In the genomic region with DNA sequence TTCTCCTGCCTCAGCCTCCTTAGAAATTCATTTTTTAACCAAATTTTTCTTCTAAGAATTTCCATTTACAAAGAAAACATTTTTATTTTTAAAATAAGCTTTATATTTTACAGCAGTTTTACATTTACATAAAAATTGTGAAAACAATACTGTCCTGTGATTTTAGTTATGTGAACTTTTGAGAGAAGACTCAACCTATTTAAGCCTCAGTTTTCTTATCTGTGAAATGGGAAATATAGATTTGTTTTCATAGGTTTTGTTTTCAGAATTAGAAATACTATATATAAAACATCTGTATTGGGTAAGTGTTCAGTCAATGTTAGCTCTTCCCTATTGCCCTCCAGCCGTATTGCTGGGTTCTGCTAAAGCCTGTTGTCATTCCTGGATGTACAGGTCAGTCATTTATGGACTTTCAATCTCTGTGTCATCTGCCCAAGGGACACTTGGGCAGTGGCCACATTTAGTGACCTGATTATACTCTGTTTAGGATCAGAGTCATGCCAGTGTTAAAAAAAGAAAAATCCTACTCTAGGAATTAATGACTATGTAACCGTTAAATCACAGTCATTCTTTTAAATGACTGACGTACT, we compare ENCODE assay signal across 21 cellular contexts. TPM values are rescaled to one million over a fixed set of nuclear protein-coding genes. Genes with fewer than 3 reads are reported as not detected.
DNase-seq lines count a peak whose midpoint lies in the region; ATAC-seq, FAIRE-seq and TF ChIP-seq lines count a peak whose summit lies in the region.
"Had no signal": no experiment of that assay in that cellular context is flagged by ENCODE, and none has a peak within 500 bp of the region (broad histone marks: within the 10 kb centered on the region; RNA-seq: fewer than 3 reads in every experiment).

No MANE protein-coding gene starts in this region.

- in situ Hi-C loops in K562 (cut with MboI), result no loop called here

- TF ChIP-seq POLR2A in K562 (conservative IDR thresholded peaks at IDR 0.05) (no peak), vagina (IDR thresholded peaks at IDR 0.05) (no peak)

- H3K79me2 ChIP-seq in OCI-LY3 (ENCODE audit: low read length) (no peaks in the 10 kb centered on the region), K562 (ENCODE audit: control insufficient read depth, insufficient read depth, low read length) (no peaks in the 10 kb centered on the region)

- no peak for ATAC-seq in K562
- no peak for ATAC-seq in GM19324 (IDR thresholded peaks at IDR 0.05; ENCODE audit: low FRiP score, unreplicated experiment)
- ATAC-seq: GM23338 had no signal

- 3% methylated on average over 3 of the region's 3 CpGs for WGBS in K562 (ENCODE audit: insufficient coverage, low coverage, missing lambda C conversion rate)
- 18% methylated on average over 3 of the region's 3 CpGs for WGBS in liver

- peak overlapping the region; percentile 35; the same call in 1 of the 2 replicates for H3K4me3 ChIP-seq in OCI-LY3 (ENCODE audit: low read length)
- no peak overlapping the region for H3K4me3 ChIP-seq in K562
- H3K4me3 ChIP-seq in liver (ENCODE audit: low read depth in 1 of 3, low read length in 3 of 3), result no peak overlapping the region
- H3K4me3 ChIP-seq in foreskin fibroblast (ENCODE audit: low read depth in 1 of 2, low read length in 2 of 2), result no peak overlapping the region
- no peak overlapping the region for H3K4me3 ChIP-seq in vagina
- H3K4me3 ChIP-seq: GM23338, HAP-1, MG63 had no signal

- H3K27ac ChIP-seq in OCI-LY3 (ENCODE audit: low read length) (no peak overlapping the region), K562 (ENCODE audit: extremely low read depth, low read depth, low read length) (no peak overlapping the region), liver (ENCODE audit: low read depth in 1 of 2, low read length in 2 of 2) (peak overlapping the region; percentile 36 to 72), vagina (no peak overlapping the region)

- H3K27me3 ChIP-seq in OCI-LY3 (ENCODE audit: low read depth, low read length) (no peaks in the 10 kb centered on the region), K562 (ENCODE audit: control insufficient read depth in 2 of 2, insufficient read depth in 2 of 2, low read length in 2 of 2) (no peaks in the 10 kb centered on the region), liver (ENCODE audit: control insufficient read depth in 4 of 4, insufficient read depth in 4 of 4, low read length in 3 of 4) (no peaks in the 10 kb centered on the region), vagina (no peaks in the 10 kb centered on the region)
- H3K27me3 ChIP-seq: MG63 had no signal

- TF ChIP-seq RAD21 in K562 (CRISPR knock-in tag; conservative IDR thresholded peaks at IDR 0.05 in 1 of 2, IDR thresholded peaks at IDR 0.05 in 1 of 2), result no peak
- peak; percentile 63 to 64 for TF ChIP-seq RAD21 in liver (IDR thresholded peaks at IDR 0.05)

- H4K20me1 ChIP-seq in OCI-LY3 (ENCODE audit: insufficient read depth, low read length), result no peaks in the 10 kb centered on the region
- no peaks in the 10 kb centered on the region for H4K20me1 ChIP-seq in K562 (replicated peaks; ENCODE audit: control insufficient read depth, insufficient read depth, low read length)

- H3K4me2 ChIP-seq in OCI-LY3 (ENCODE audit: low read length) (peak overlapping the region; percentile 38), K562 (ENCODE audit: insufficient read depth, low read length) (no peak overlapping the region)
- H3K4me2 ChIP-seq: GM23338 had no signal

- peaks cover 38% of the 10 kb centered on the region for H3K4me1 ChIP-seq in OCI-LY3 (ENCODE audit: low read length)
- H3K4me1 ChIP-seq in K562 (replicated peaks in 1 of 2; ENCODE audit: control insufficient read depth in 2 of 2, insufficient read depth in 2 of 2, low read length in 2 of 2), result peaks cover 0 to 12% of the 10 kb centered on the region in 2 experiments; a peak in 4 of 5 replicates
- peaks cover 0 to 5% (median 2%) of the 10 kb centered on the region in 4 donors for H3K4me1 ChIP-seq in liver (ENCODE audit: control insufficient read depth in 4 of 4, insufficient read depth in 4 of 4, low read length in 3 of 4)
- no peaks in the 10 kb centered on the region for H3K4me1 ChIP-seq in vagina

- POLR2A ChIA-PET in K562 (lab: Yijun Ruan, JAX), result interaction anchor here (0.6 to 1.2 kb wide), 2 partner anchors 9 to 50 kb away, joined by 3 read pairs; no protein-coding TSS in a partner anchor

- TF ChIP-seq CTCF in OCI-LY3 (IDR thresholded peaks at IDR 0.05; ENCODE audit: low read depth, low read length) (no peak), K562 (IDR thresholded peaks at IDR 0.05 in 2 of 3, conservative IDR thresholded peaks at IDR 0.05 in 1 of 3; ENCODE audit: insufficient read depth in 2 of 3, low read depth in 1 of 3, low read length in 3 of 3) (no peak), liver (IDR thresholded peaks at IDR 0.05; ENCODE audit: low read depth, low read length, missing input control) (no peak), foreskin fibroblast (IDR thresholded peaks at IDR 0.05; ENCODE audit: low read depth, low read length) (no peak), vagina (IDR thresholded peaks at IDR 0.05) (no peak)

- intact Hi-C loops in K562 (cut with micrococcal nuclease), result no loop called here
- intact Hi-C loops in vagina (cut with DNase I), result no loop called here

- peak overlapping the region; percentile 16; the same call in 1 of the 2 replicates for H2AFZ ChIP-seq in OCI-LY3 (ENCODE audit: low read depth, low read length)
- H2AFZ ChIP-seq in K562 (ENCODE audit: low read depth, low read length), result no peak overlapping the region
- H2AFZ ChIP-seq: GM23338 had no signal

- no TSS peak for BruUV-seq in K562 (replicated peaks; lab: Mats Ljungman, UMichigan)

- no peaks in the 10 kb centered on the region for H3K9me1 ChIP-seq in K562 (ENCODE audit: control insufficient read depth, insufficient read depth, low read length)

- H3K9ac ChIP-seq in OCI-LY3 (ENCODE audit: low read length), result no peak overlapping the region
- H3K9ac ChIP-seq in K562 (ENCODE audit: insufficient read depth in 1 of 2, low read depth in 2 of 2, low read length in 2 of 2), result no peak overlapping the region
- peak overlapping the region in 1 of 2 donors; percentile 44 for H3K9ac ChIP-seq in liver (ENCODE audit: low read depth in 1 of 2, low read length in 2 of 2)

- FAIRE-seq in K562 (lab: Jason Lieb, UNC), result no peak
- FAIRE-seq: A204.1, D721Med, GM12891 had no signal

- no peaks in the 10 kb centered on the region for H3K36me3 ChIP-seq in OCI-LY3 (replicated peaks; ENCODE audit: low read depth, low read length)
- no peaks in the 10 kb centered on the region for H3K36me3 ChIP-seq in K562 (ENCODE audit: control insufficient read depth, insufficient read depth, low read length)
- H3K36me3 ChIP-seq in liver (ENCODE audit: control insufficient read depth in 4 of 4, insufficient read depth in 3 of 4, low read depth in 1 of 4, low read length in 3 of 4), result no peaks in the 10 kb centered on the region
- H3K36me3 ChIP-seq in vagina, result no peaks in the 10 kb centered on the region
- H3K36me3 ChIP-seq: HAP-1, MG63 had no signal

- DNase-seq in GM04503 (ENCODE audit: low read depth) (peak; percentile 12), K562 (ENCODE audit: extremely low read depth in 1 of 4, low spot score in 3 of 4) (no peak), NCI-H1417 treated with DMSO at 0.1 percent for 48 hours (lab: John Stamatoyannopoulos, UW) (no peak), foreskin fibroblast (no peak), vagina (ENCODE audit: extremely low spot score in 2 of 2) (no peak)
- DNase-seq: Kasumi-1, MG63, NCI-H1417, NCI-H187, NCI-H446, NCI-H526, OCI-M1, Right ventricle myocardium superior had no signal

- H3K9me3 ChIP-seq in OCI-LY3 (ENCODE audit: insufficient read depth, low read length) (no peaks in the 10 kb centered on the region), K562 (replicated peaks; ENCODE audit: control insufficient read depth, insufficient read depth, low read depth, low read length) (no peaks in the 10 kb centered on the region), liver (ENCODE audit: control insufficient read depth in 4 of 4, low read length in 3 of 4) (no peaks in the 10 kb centered on the region), vagina (no peaks in the 10 kb centered on the region)
- H3K9me3 ChIP-seq: HAP-1, MG63 had no signal

- CTCF ChIA-PET in K562 (lab: Yijun Ruan, JAX; ENCODE audit: low intra/inter-chr PET ratio), result no interaction called here

- TF ChIP-seq EP300 in K562 (IDR thresholded peaks at IDR 0.05; ENCODE audit: low read length), result no peak

TF ChIP-seq in liver, 16 proteins besides CTCF, POLR2A, EP300 and RAD21 (continues in another document):
- TF ChIP-seq HNF4G (IDR thresholded peaks at IDR 0.05) (peak; percentile 80), TAF1 (conservative IDR thresholded peaks at IDR 0.05) (no peak)

RNA-seq across cellular contexts. Expression of gene KRAS, which starts 22.3 kb away (rescaled TPM):
- total RNA-seq in K562 (2011; cell fraction: chromatin; rRNA removed; ENCODE audit: low replicate concordance), result 3.7 and 16.4 TPM in 2 replicates
- 1.7 and 3.3 TPM in 2 replicates for total RNA-seq in K562 (2011; cell fraction: nucleolus; rRNA removed)
- total RNA-seq in K562 (2011; cell fraction: nucleoplasm; rRNA removed), result 10.5 and 22.4 TPM in 2 replicates
- total RNA-seq in K562 (2014; rRNA removed) (7.2 and 8.1 TPM in 2 replicates), K562 (2014; rRNA removed; fragmentation: Illumina TruSeq; extraction: Trizol) (14.9 and 18.9 TPM in 2 replicates), K562 (2015; rRNA removed; fragmentation: Illumina TruSeq; extraction: Trizol) (12.2 and 12.7 TPM in 2 replicates), K562 (2021) (16.5 and 19.0 TPM in 2 replicates), liver (10 to 100 TPM; 12.0 to 16.2 TPM), vagina (9.6 TPM)
- polyA plus RNA-seq in K562 (2011; rRNA removed) (15.8 and 21.2 TPM in 2 replicates), K562 (2014; fragmentation: Illumina TruSeq; extraction: Trizol) (17.6 and 19.8 TPM in 2 replicates), K562 (2014; fragmentation: Nextera tagmentation; extraction: Ambion mirVana) (1 to 10 TPM; 7.4 to 8.4 TPM), K562 (2014; rRNA removed) (11.5 and 12.2 TPM in 2 replicates), liver (10 to 100 TPM in 1 of 2 donors, 1 to 10 TPM in 1; 6.2 to 33.0 TPM)
- polyA plus RNA-seq in K562 (2011; cell fraction: cytosol; rRNA removed), result 5.2 and 11.1 TPM in 2 replicates
- polyA plus RNA-seq in K562 (2011; cell fraction: nucleus; rRNA removed), result 2.9 and 5.5 TPM in 2 replicates
- 10.2 and 10.3 TPM in 2 replicates for polyA plus RNA-seq in K562 (2012)
- polyA minus RNA-seq in K562 (2011; rRNA and poly(A)+ RNA removed), result 16.2 and 19.1 TPM in 2 replicates
- polyA minus RNA-seq in K562 (2011; cell fraction: cytosol; rRNA and poly(A)+ RNA removed), result 8.9 and 11.5 TPM in 2 replicates
- 6.1 and 9.4 TPM in 2 replicates for polyA minus RNA-seq in K562 (2011; cell fraction: nucleus; rRNA and poly(A)+ RNA removed)

Comparison
In these comparisons a context has a peak if more than half of its experiments do, and no peak if none do; other contexts are left out.
1. H3K27ac ChIP-seq: peak in liver (2 of 2); none in OCI-LY3 (single experiment), K562 (single experiment) and vagina (single experiment).